In the genomic region with DNA sequence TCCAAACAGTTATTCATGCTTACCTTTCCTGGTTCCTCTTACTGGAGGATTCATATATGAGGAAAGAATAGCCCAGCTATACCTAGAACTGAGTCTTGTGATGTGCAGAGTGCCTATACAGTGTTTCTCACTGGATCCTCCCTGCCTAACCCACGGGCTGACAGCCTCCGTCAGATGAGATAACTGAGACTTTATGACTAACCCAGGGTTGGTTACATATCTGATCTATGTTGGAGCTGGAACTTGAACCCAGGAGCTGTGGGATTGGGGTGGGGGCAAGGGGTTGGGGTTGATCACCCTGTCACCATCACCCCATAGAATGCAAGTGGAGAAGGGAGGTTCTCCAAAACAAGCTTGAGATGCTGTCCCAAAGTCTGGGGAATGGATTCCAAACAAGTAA, we compare ENCODE assay signal across 1 cellular context.
TF ChIP-seq lines count a peak whose summit lies in the region.

No MANE protein-coding gene starts in this region.

TF ChIP-seq in HCT116, 20 proteins besides CTCF, POLR2A, EP300 and RAD21:
- no peak for TF ChIP-seq SIN3A (IDR thresholded peaks at IDR 0.05; ENCODE audit: low read depth)
- TF ChIP-seq, protein P1, sequence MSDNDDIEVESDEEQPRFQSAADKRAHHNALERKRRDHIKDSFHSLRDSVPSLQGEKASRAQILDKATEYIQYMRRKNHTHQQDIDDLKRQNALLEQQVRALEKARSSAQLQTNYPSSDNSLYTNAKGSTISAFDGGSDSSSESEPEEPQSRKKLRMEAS (IDR thresholded peaks at IDR 0.05): no peak
- TF ChIP-seq POLR2AphosphoS5 (IDR thresholded peaks at IDR 0.05; ENCODE audit: low read depth, low read length): no peak
- no peak for TF ChIP-seq ZNF274 (IDR thresholded peaks at IDR 0.05; ENCODE audit: low read depth, low read length)
- TF ChIP-seq CBX3 (IDR thresholded peaks at IDR 0.05; ENCODE audit: low read depth): no peak
- no peak for TF ChIP-seq JUND (IDR thresholded peaks at IDR 0.05)
- no peak for TF ChIP-seq YY1 (IDR thresholded peaks at IDR 0.05; ENCODE audit: extremely low read depth, insufficient replicate concordance, low read depth, low read length)
- no peak for TF ChIP-seq EGR1 (IDR thresholded peaks at IDR 0.05; ENCODE audit: low read depth)
- TF ChIP-seq CEBPB (IDR thresholded peaks at IDR 0.05; ENCODE audit: low read depth): no peak
- TF ChIP-seq, protein P2, sequence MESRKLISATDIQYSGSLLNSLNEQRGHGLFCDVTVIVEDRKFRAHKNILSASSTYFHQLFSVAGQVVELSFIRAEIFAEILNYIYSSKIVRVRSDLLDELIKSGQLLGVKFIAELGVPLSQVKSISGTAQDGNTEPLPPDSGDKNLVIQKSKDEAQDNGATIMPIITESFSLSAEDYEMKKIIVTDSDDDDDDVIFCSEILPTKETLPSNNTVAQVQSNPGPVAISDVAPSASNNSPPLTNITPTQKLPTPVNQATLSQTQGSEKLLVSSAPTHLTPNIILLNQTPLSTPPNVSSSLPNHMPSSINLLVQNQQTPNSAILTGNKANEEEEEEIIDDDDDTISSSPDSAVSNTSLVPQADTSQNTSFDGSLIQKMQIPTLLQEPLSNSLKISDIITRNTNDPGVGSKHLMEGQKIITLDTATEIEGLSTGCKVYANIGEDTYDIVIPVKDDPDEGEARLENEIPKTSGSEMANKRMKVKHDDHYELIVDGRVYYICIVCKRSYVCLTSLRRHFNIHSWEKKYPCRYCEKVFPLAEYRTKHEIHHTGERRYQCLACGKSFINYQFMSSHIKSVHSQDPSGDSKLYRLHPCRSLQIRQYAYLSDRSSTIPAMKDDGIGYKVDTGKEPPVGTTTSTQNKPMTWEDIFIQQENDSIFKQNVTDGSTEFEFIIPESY (IDR thresholded peaks at IDR 0.05; ENCODE audit: extremely low read depth, insufficient replicate concordance, low read length): no peak
- TF ChIP-seq FOSL1 (IDR thresholded peaks at IDR 0.05; ENCODE audit: low read depth): no peak
- TF ChIP-seq, protein P3, sequence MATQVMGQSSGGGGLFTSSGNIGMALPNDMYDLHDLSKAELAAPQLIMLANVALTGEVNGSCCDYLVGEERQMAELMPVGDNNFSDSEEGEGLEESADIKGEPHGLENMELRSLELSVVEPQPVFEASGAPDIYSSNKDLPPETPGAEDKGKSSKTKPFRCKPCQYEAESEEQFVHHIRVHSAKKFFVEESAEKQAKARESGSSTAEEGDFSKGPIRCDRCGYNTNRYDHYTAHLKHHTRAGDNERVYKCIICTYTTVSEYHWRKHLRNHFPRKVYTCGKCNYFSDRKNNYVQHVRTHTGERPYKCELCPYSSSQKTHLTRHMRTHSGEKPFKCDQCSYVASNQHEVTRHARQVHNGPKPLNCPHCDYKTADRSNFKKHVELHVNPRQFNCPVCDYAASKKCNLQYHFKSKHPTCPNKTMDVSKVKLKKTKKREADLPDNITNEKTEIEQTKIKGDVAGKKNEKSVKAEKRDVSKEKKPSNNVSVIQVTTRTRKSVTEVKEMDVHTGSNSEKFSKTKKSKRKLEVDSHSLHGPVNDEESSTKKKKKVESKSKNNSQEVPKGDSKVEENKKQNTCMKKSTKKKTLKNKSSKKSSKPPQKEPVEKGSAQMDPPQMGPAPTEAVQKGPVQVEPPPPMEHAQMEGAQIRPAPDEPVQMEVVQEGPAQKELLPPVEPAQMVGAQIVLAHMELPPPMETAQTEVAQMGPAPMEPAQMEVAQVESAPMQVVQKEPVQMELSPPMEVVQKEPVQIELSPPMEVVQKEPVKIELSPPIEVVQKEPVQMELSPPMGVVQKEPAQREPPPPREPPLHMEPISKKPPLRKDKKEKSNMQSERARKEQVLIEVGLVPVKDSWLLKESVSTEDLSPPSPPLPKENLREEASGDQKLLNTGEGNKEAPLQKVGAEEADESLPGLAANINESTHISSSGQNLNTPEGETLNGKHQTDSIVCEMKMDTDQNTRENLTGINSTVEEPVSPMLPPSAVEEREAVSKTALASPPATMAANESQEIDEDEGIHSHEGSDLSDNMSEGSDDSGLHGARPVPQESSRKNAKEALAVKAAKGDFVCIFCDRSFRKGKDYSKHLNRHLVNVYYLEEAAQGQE (IDR thresholded peaks at IDR 0.05; ENCODE audit: low read depth): no peak
- no peak for TF ChIP-seq EZH2phosphoT487 (IDR thresholded peaks at IDR 0.05; ENCODE audit: borderline replicate concordance)
- no peak for TF ChIP-seq EZH2 (IDR thresholded peaks at IDR 0.05)
- TF ChIP-seq SRF (IDR thresholded peaks at IDR 0.05; ENCODE audit: low read depth): no peak
- TF ChIP-seq SP1 (IDR thresholded peaks at IDR 0.05; ENCODE audit: low read depth): no peak
- TF ChIP-seq, protein P4, sequence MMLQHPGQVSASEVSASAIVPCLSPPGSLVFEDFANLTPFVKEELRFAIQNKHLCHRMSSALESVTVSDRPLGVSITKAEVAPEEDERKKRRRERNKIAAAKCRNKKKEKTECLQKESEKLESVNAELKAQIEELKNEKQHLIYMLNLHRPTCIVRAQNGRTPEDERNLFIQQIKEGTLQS (IDR thresholded peaks at IDR 0.05): no peak
- no peak for TF ChIP-seq ZFX (IDR thresholded peaks at IDR 0.05)
- no peak for TF ChIP-seq ELF1 (IDR thresholded peaks at IDR 0.05; ENCODE audit: borderline replicate concordance, low read depth)
